ENCODE assay signal across 23 cellular contexts in genomic region chr16:7921360-7921759, GRCh38.
DNase-seq lines count a peak whose midpoint lies in the region; ATAC-seq, FAIRE-seq and TF ChIP-seq lines count a peak whose summit lies in the region.
"Had no signal": no experiment of that assay in that cellular context is flagged by ENCODE, and none has a peak within 500 bp of the region (broad histone marks: within the 10 kb centered on the region; RNA-seq: fewer than 3 reads in every experiment).

No MANE protein-coding gene starts in this region.

- no CpG with 5 or more reads among the region's 4 CpGs for WGBS in mesendoderm (ENCODE audit: extremely low coverage, insufficient coverage, low lambda C conversion rate)
- WGBS in pancreas, 2 donors, result 26 to 34% methylated on average over 4 of the region's 4 CpGs

- no peak overlapping the region for H4K8ac ChIP-seq in mesendoderm (ENCODE audit: low read depth, low read length)

- H3K23ac ChIP-seq in mesendoderm (ENCODE audit: low read length), result no peak overlapping the region

- DNase-seq in D721Med (ENCODE audit: insufficient read length, low spot score) (no peak), WERI-Rb-1 (peak; percentile 15), mesendoderm (peak; percentile 69), pancreas (no peak), NK-92 (lab: John Stamatoyannopoulos, UW; ENCODE audit: unreplicated experiment) (no peak)
- DNase-seq in Jurkat, Clone E6-1 (ENCODE audit: low read depth, low spot score), result peak; percentile 29
- DNase-seq: activated CD4-positive, alpha-beta T cell treated with anti-CD3 and anti-CD28 coated beads, Interleukin-2, amount 50 U/mL, for 48 hours; activated gamma-delta T cell treated with Interleukin-2 at 50 U/mL for 16 hours; GF-D8; naive thymus-derived CD4-positive, alpha-beta T cell; NCI-H1092 treated with DMSO at 0.1 percent for 48 hours; NCI-H524; PC-9; stimulated activated CD4-positive, alpha-beta T cell treated with anti-CD3 and anti-CD28 coated beads, Interleukin-2, amount 100 ng/mL, for 24 hours; stimulated activated naive B cell treated with anti-CD40 and anti-IgM and Interleukin-4, amounts not matched to agents 10 μg/mL and 1 μg/mL and 100 μg/mL, for 72 hours; T-helper 2 cell; testis had no signal

- H3K36me3 ChIP-seq in WERI-Rb-1 (no peaks in the 10 kb centered on the region), mesendoderm (ENCODE audit: control insufficient read depth, insufficient read depth, low read length) (no peaks in the 10 kb centered on the region), pancreas (no peaks in the 10 kb centered on the region)
- H3K36me3 ChIP-seq: SJCRH30 had no signal

- TF ChIP-seq CTCF in D721Med (IDR thresholded peaks at IDR 0.05; ENCODE audit: insufficient read depth, missing control alignments) (peak; percentile 55), WERI-Rb-1 (IDR thresholded peaks at IDR 0.05; ENCODE audit: low read depth, low read length) (peak; percentile 35; the same call in 1 of the 2 replicates), pancreas (IDR thresholded peaks at IDR 0.05) (no peak)

- H2BK5ac ChIP-seq in mesendoderm (ENCODE audit: low read length), result no peak overlapping the region

- H3K56ac ChIP-seq in mesendoderm (ENCODE audit: low read length), result no peak overlapping the region

- intact Hi-C loops in pancreas (cut with DNase I), result no loop called here

- H2AK5ac ChIP-seq in mesendoderm (ENCODE audit: low read length), result no peak overlapping the region

- no peak overlapping the region for H2BK120ac ChIP-seq in mesendoderm (ENCODE audit: low read depth, low read length)

- H3K4me1 ChIP-seq in mesendoderm (ENCODE audit: control insufficient read depth, low read depth, low read length), result no peaks in the 10 kb centered on the region
- H3K4me1 ChIP-seq in pancreas, result no peaks in the 10 kb centered on the region
- H3K4me1 ChIP-seq: SJCRH30, testis had no signal

- no peak for FAIRE-seq in D721Med (lab: Jason Lieb, UNC)
- no peak for FAIRE-seq in pancreas (lab: Jason Lieb, UNC)
- FAIRE-seq: keratinocyte had no signal

- no peak overlapping the region for H3K4me2 ChIP-seq in mesendoderm (ENCODE audit: low read length)
- H3K4me2 ChIP-seq: PC-9 had no signal

- H3K9me3 ChIP-seq in WERI-Rb-1 (ENCODE audit: severe bottlenecking) (no peaks in the 10 kb centered on the region), pancreas (no peaks in the 10 kb centered on the region)
- H3K9me3 ChIP-seq: SJCRH30, testis had no signal

- no peak overlapping the region for H3K9ac ChIP-seq in mesendoderm (ENCODE audit: low read length)

- no peak overlapping the region for H4K5ac ChIP-seq in mesendoderm (ENCODE audit: low read length)

- no peaks in the 10 kb centered on the region for H3K27me3 ChIP-seq in WERI-Rb-1 (ENCODE audit: insufficient read depth, low read depth, severe bottlenecking)
- H3K27me3 ChIP-seq in mesendoderm (ENCODE audit: insufficient read depth, low read length, poor library complexity), result no peaks in the 10 kb centered on the region
- no peaks in the 10 kb centered on the region for H3K27me3 ChIP-seq in pancreas
- H3K27me3 ChIP-seq: SJCRH30, testis had no signal

- no peak overlapping the region for H3K4ac ChIP-seq in mesendoderm (ENCODE audit: low read depth, low read length)

- ATAC-seq in GM18873 (IDR thresholded peaks at IDR 0.05; ENCODE audit: low FRiP score, unreplicated experiment), result no peak
- no peak for ATAC-seq in HG03460 (IDR thresholded peaks at IDR 0.05; ENCODE audit: unreplicated experiment)
- no peak for ATAC-seq in pancreas
- ATAC-seq: naive thymus-derived CD4-positive, alpha-beta T cell; stimulated activated naive B cell treated with anti-CD40 and anti-IgM and Interleukin-4, amounts not matched to agents 10 μg/mL and 1 μg/mL and 100 μg/mL, for 72 hours had no signal

- no peak overlapping the region for H2BK15ac ChIP-seq in mesendoderm (replicated peaks; ENCODE audit: low read depth)

- no peaks in the 10 kb centered on the region for H3K79me2 ChIP-seq in mesendoderm (ENCODE audit: control insufficient read depth, insufficient read depth, low read length)

- H3K27ac ChIP-seq in WERI-Rb-1 (no peak overlapping the region), mesendoderm (ENCODE audit: low read depth, low read length) (no peak overlapping the region), pancreas (no peak overlapping the region)
- H3K27ac ChIP-seq: C4-2B, PC-9, SJCRH30, testis, VCaP had no signal

- no peak overlapping the region for H3K4me3 ChIP-seq in Jurkat, Clone E6-1 (ENCODE audit: low read length)
- H3K4me3 ChIP-seq in WERI-Rb-1 (ENCODE audit: low read depth, low read length), result no peak overlapping the region
- no peak overlapping the region for H3K4me3 ChIP-seq in mesendoderm (ENCODE audit: low read length)
- no peak overlapping the region for H3K4me3 ChIP-seq in pancreas
- H3K4me3 ChIP-seq: PC-9, SJCRH30, testis had no signal

- H3K79me1 ChIP-seq in mesendoderm (ENCODE audit: low read length), result no peaks in the 10 kb centered on the region

- H3K18ac ChIP-seq in mesendoderm (ENCODE audit: low read length), result peak overlapping the region; percentile 45

Comparison
In these comparisons a context has a peak if more than half of its experiments do, and no peak if none do; other contexts are left out.
1. DNase-seq: peak in Jurkat, Clone E6-1 (single experiment), WERI-Rb-1 (single experiment) and mesendoderm (single experiment); none in D721Med (single experiment), pancreas (0 of 6) and NK-92 (single experiment).
2. CTCF ChIP-seq: peak in D721Med (single experiment) and WERI-Rb-1 (single experiment); none in pancreas (0 of 4).